Comparison of ENCODE assay signal across 8 cellular contexts in the genomic region with DNA sequence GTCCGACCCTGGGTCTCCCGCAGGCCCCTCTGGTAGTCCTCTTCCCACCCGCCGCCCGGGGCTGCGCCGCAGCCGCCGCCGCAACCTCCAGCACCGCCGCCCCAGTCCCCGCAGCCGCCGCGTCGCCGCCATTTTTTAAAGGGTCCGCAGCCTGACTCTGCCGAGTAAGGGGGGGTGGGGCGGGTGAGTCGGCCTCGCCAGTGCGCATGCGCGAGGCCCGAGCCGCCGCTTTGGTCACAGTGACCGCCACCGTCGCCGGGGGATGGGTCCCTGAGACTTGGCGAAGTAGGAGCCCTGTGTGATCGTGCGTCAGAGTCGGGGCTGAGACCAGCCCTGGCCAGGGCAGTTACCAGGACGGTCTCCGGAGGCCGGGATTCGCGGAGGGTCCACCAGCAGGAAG.
DNase-seq lines count a peak whose midpoint lies in the region; ATAC-seq, FAIRE-seq and TF ChIP-seq lines count a peak whose summit lies in the region.
"Not testable (repeated sequence)": the region's sequence is repeated elsewhere in the genome, so short reads cannot be mapped to it uniquely, and the experiment has no call there.

No MANE protein-coding gene starts in this region.

- H3K4me1 Mint-ChIP-seq in activated CD8-positive, alpha-beta memory T cell treated with anti-CD3 and anti-CD28 coated beads, Interleukin-2, amount 10 ng/mL, durations not matched to agents 7 days and 5 days; naive thymus-derived CD8-positive, alpha-beta T cell: not testable (repeated sequence)

- not testable (repeated sequence) for H4K20me1 ChIP-seq in GM12878 (ENCODE audit: control insufficient read depth, insufficient read depth)

- CTCF ChIA-PET in activated CD8-positive, alpha-beta memory T cell treated with anti-CD3 and anti-CD28 coated beads, Interleukin-2, amount 10 ng/mL, durations not matched to agents 7 days and 5 days (lab: Charles Lee); GM12878 (lab: Yijun Ruan, JAX): not testable (repeated sequence)

- not testable (repeated sequence) for H3K9me3 Mint-ChIP-seq in activated CD8-positive, alpha-beta memory T cell treated with anti-CD3 and anti-CD28 coated beads, Interleukin-2, amount 10 ng/mL, durations not matched to agents 7 days and 5 days (ENCODE audit: low read depth); naive thymus-derived CD8-positive, alpha-beta T cell

- H3K27me3 ChIP-seq in GM12878 (replicated peaks in 1 of 2; ENCODE audit: control insufficient read depth in 2 of 2, insufficient read depth in 2 of 2, low read length in 1 of 2); thymus (ENCODE audit: control insufficient read depth, insufficient read depth): not testable (repeated sequence)

- RAD21 ChIA-PET in GM12878 (lab: Charles Lee; ENCODE audit: unreplicated experiment): not testable (repeated sequence)

- intact Hi-C loops in GM12878 (cut with micrococcal nuclease; ENCODE audit: unreplicated experiment); head of caudate nucleus (cut with DNase I): not testable (repeated sequence)

- not testable (repeated sequence) for H3K36me3 Mint-ChIP-seq in activated CD8-positive, alpha-beta memory T cell treated with anti-CD3 and anti-CD28 coated beads, Interleukin-2, amount 10 ng/mL, durations not matched to agents 7 days and 5 days; naive thymus-derived CD8-positive, alpha-beta T cell

- not testable (repeated sequence) for H3K79me2 ChIP-seq in GM12878 (ENCODE audit: control insufficient read depth, insufficient read depth, low read length)

- BruUV-seq in GM12878 (replicated peaks; lab: Mats Ljungman, UMichigan): not testable (repeated sequence)

- ATAC-seq in GM18511 (IDR thresholded peaks at IDR 0.05; ENCODE audit: unreplicated experiment): peak; percentile 55
- ATAC-seq in activated CD8-positive, alpha-beta memory T cell treated with anti-CD3 and anti-CD28 coated beads, Interleukin-2, amount 10 ng/mL, durations not matched to agents 7 days and 5 days: peak; percentile 44
- peak; percentile 75 for ATAC-seq in GM12878
- ATAC-seq in naive thymus-derived CD8-positive, alpha-beta T cell: peak; percentile 28 to 40

- not testable (repeated sequence) for FAIRE-seq in GM12878 (lab: Jason Lieb, UNC)

- POLR2A ChIA-PET in GM12878 (lab: Charles Lee); naive thymus-derived CD8-positive, alpha-beta T cell (lab: Charles Lee): not testable (repeated sequence)

- peak overlapping the region; percentile 97 for H3K27ac Mint-ChIP-seq in activated CD8-positive, alpha-beta memory T cell treated with anti-CD3 and anti-CD28 coated beads, Interleukin-2, amount 10 ng/mL, durations not matched to agents 7 days and 5 days
- peak overlapping the region in 9 of 10 donors; percentile 62 to 97 (median 95) for H3K27ac Mint-ChIP-seq in naive thymus-derived CD8-positive, alpha-beta T cell

- H3K9me3 ChIP-seq in SK-N-MC (ENCODE audit: low read depth, low read length); GM12878 (replicated peaks; ENCODE audit: control insufficient read depth, insufficient read depth, low read length); thymus (ENCODE audit: control insufficient read depth): not testable (repeated sequence)

- TF ChIP-seq CTCF in GM12878 (IDR thresholded peaks at IDR 0.05 in 2 of 3, conservative IDR thresholded peaks at IDR 0.05 in 1 of 3; ENCODE audit: control insufficient read depth in 2 of 3, extremely low read depth in 1 of 3, insufficient read depth in 1 of 3, low read depth in 3 of 3, low read length in 3 of 3): not testable (repeated sequence)

- H3K27me3 Mint-ChIP-seq in activated CD8-positive, alpha-beta memory T cell treated with anti-CD3 and anti-CD28 coated beads, Interleukin-2, amount 10 ng/mL, durations not matched to agents 7 days and 5 days; naive thymus-derived CD8-positive, alpha-beta T cell: not testable (repeated sequence)

- not testable (repeated sequence) for H3K27ac ChIP-seq in SK-N-MC; GM12878 (ENCODE audit: control insufficient read depth, insufficient read depth); thymus (ENCODE audit: low read depth)

- DNase-seq in SK-N-MC (ENCODE audit: low read depth, low spot score); GM12878 (ENCODE audit: low read depth, low spot score): not testable (repeated sequence)
- peak; percentile 76 for DNase-seq in activated CD8-positive, alpha-beta memory T cell treated with anti-CD3 and anti-CD28 coated beads, Interleukin-2, amount 10 ng/mL, durations not matched to agents 7 days and 5 days
- peak in 40 of 42 donors; percentile 3 to 88 (median 74) for DNase-seq in head of caudate nucleus
- peak; percentile 15 to 91 (median 59) for DNase-seq in naive thymus-derived CD8-positive, alpha-beta T cell
- peak; percentile 55 to 75 for DNase-seq in stimulated activated CD4-positive, alpha-beta T cell treated with anti-CD3 and anti-CD28 coated beads, Interleukin-2, amount 100 ng/mL, for 24 hours

- not testable (repeated sequence) for TF ChIP-seq RAD21 in GM12878 (IDR thresholded peaks at IDR 0.05; ENCODE audit: insufficient read depth, low read depth, low read length)

- SMC1A ChIA-PET in GM12878 (lab: Charles Lee; ENCODE audit: uncharacterized antibody, unreplicated experiment): not testable (repeated sequence)

- not testable (repeated sequence) for TF ChIP-seq POLR2A in GM12878 (IDR thresholded peaks at IDR 0.05; ENCODE audit: low read depth, low read length)

- TF ChIP-seq EP300 in GM12878 (IDR thresholded peaks at IDR 0.05; ENCODE audit: borderline replicate concordance in 1 of 2, control insufficient read depth in 1 of 2, low read depth in 2 of 2, low read length in 2 of 2): not testable (repeated sequence)

- H3K36me3 ChIP-seq in SK-N-MC (ENCODE audit: insufficient read depth, low read length); GM12878 (ENCODE audit: control insufficient read depth in 2 of 2, insufficient read depth in 2 of 2, low read length in 1 of 2); thymus (ENCODE audit: control insufficient read depth, insufficient read depth): not testable (repeated sequence)

- in situ Hi-C loops in GM12878 (cut with MboI): not testable (repeated sequence)

- peak overlapping the region; percentile 98 for H3K4me3 Mint-ChIP-seq in activated CD8-positive, alpha-beta memory T cell treated with anti-CD3 and anti-CD28 coated beads, Interleukin-2, amount 10 ng/mL, durations not matched to agents 7 days and 5 days
- peak overlapping the region; percentile 82 to 100 (median 96) for H3K4me3 Mint-ChIP-seq in naive thymus-derived CD8-positive, alpha-beta T cell

- H3K9ac ChIP-seq in SK-N-MC (ENCODE audit: insufficient read length); GM12878 (ENCODE audit: control insufficient read depth, insufficient read depth, low read length): not testable (repeated sequence)

- not testable (repeated sequence) for H3K4me1 ChIP-seq in GM12878 (ENCODE audit: control insufficient read depth, insufficient read depth, low read length); thymus (ENCODE audit: control insufficient read depth, insufficient read depth, low read length)

- H2AFZ ChIP-seq in GM12878 (ENCODE audit: control insufficient read depth, low read depth, low read length): not testable (repeated sequence)

- H3K4me3 ChIP-seq in SK-N-MC (peak overlapping the region; percentile 73), thymus (ENCODE audit: low read length) (peak overlapping the region; percentile 32)
- H3K4me3 ChIP-seq in GM12878: not testable (repeated sequence)

- not testable (repeated sequence) for H3K4me2 ChIP-seq in GM12878 (ENCODE audit: control insufficient read depth, insufficient read depth)

- 1% methylated on average over 31 of the region's 42 CpGs for WGBS in GM12878 (ENCODE audit: insufficient coverage, insufficient replicate concordance, low lambda C conversion rate, missing lambda C conversion rate)
- WGBS in thymus: 2% methylated on average over 35 of the region's 42 CpGs
